1 cellular context compared by ENCODE assay signal in genomic region chr6:31837612-31838553, GRCh38.
TF ChIP-seq lines count a peak whose summit lies in the region.

No MANE protein-coding gene starts in this region.

TF ChIP-seq in K562, 482 proteins besides CTCF, POLR2A, EP300 and RAD21 (continues in another document):
- TF ChIP-seq ZBTB12 (CRISPR knock-in tag; IDR thresholded peaks at IDR 0.05) = no peak
- TF ChIP-seq ZNF655 (CRISPR knock-in tag; IDR thresholded peaks at IDR 0.05) = no peak
- TF ChIP-seq TGIF2 (CRISPR knock-in tag; IDR thresholded peaks at IDR 0.05) = peak; percentile 79; the same call in 1 of the 2 replicates
- TF ChIP-seq AFF4 (CRISPR knock-in tag; IDR thresholded peaks at IDR 0.05) = 0 out of 2 replicates have a peak, but pooled peaks have one; percentile 49
- TF ChIP-seq TFAP4 (CRISPR knock-in tag; IDR thresholded peaks at IDR 0.05; ENCODE audit: borderline replicate concordance) = peak; percentile 32; the same call in 1 of the 2 replicates
- no peak for TF ChIP-seq ZNF780A (CRISPR knock-in tag; IDR thresholded peaks at IDR 0.05)
- TF ChIP-seq RBM25 (IDR thresholded peaks at IDR 0.05; ENCODE audit: low read depth, low read length, severe bottlenecking) = no peak
- no peak for TF ChIP-seq KAT8 (IDR thresholded peaks at IDR 0.05; ENCODE audit: low read depth)
- peak; percentile 30; the same call in 1 of the 2 replicates for TF ChIP-seq TCF3 (CRISPR knock-in tag; IDR thresholded peaks at IDR 0.05)
- no peak for TF ChIP-seq SNAPC5 (CRISPR knock-in tag; IDR thresholded peaks at IDR 0.05)
- peak; percentile 19; the same call in 1 of the 2 replicates for TF ChIP-seq ZFX (CRISPR knock-in tag; IDR thresholded peaks at IDR 0.05)
- TF ChIP-seq NR2C2 (CRISPR knock-in tag; IDR thresholded peaks at IDR 0.05) = no peak
- no peak for TF ChIP-seq NR2C2 (tag; IDR thresholded peaks at IDR 0.05)
- 0 out of 2 replicates have a peak, but pooled peaks have one; percentile 35 for TF ChIP-seq FOXO4 (CRISPR knock-in tag; IDR thresholded peaks at IDR 0.05)
- TF ChIP-seq CHD1 (IDR thresholded peaks at IDR 0.05; ENCODE audit: low read length) = peak; percentile 67
- no peak for TF ChIP-seq TAL1 (IDR thresholded peaks at IDR 0.05)
- no peak for TF ChIP-seq FOXK2 (conservative IDR thresholded peaks at IDR 0.05 in 1 of 2, IDR thresholded peaks at IDR 0.05 in 1 of 2; ENCODE audit: low read depth in 2 of 2)
- TF ChIP-seq SMAD2 (IDR thresholded peaks at IDR 0.05; ENCODE audit: low read depth, low read length) = no peak
- peak; percentile 11; the same call in 1 of the 2 replicates for TF ChIP-seq ETV5 (CRISPR knock-in tag; IDR thresholded peaks at IDR 0.05; ENCODE audit: low read depth)
- TF ChIP-seq SMAD3 (CRISPR knock-in tag; conservative IDR thresholded peaks at IDR 0.05) = no peak
- 0 out of 2 replicates have a peak, but pooled peaks have one; percentile 17 for TF ChIP-seq HDGF (IDR thresholded peaks at IDR 0.05)
- no peak for TF ChIP-seq POLR3A (IDR thresholded peaks at IDR 0.05; ENCODE audit: borderline replicate concordance, extremely low read depth, insufficient read depth, insufficient read length)
- TF ChIP-seq ZNF239 (CRISPR knock-in tag; IDR thresholded peaks at IDR 0.05) = no peak
- TF ChIP-seq KDM1A (IDR thresholded peaks at IDR 0.05) = no peak
- peak; percentile 9; the same call in 1 of the 2 replicates for TF ChIP-seq ZNF511 (CRISPR knock-in tag; IDR thresholded peaks at IDR 0.05)
- TF ChIP-seq RBFOX2 (IDR thresholded peaks at IDR 0.05; ENCODE audit: low read depth, low read length) = peak; percentile 70
- TF ChIP-seq ZNF717 (CRISPR knock-in tag; IDR thresholded peaks at IDR 0.05) = 0 out of 2 replicates have a peak, but pooled peaks have one; percentile 24
- peak; percentile 78; the same call in 1 of the 2 replicates for TF ChIP-seq HMGXB4 (CRISPR knock-in tag; IDR thresholded peaks at IDR 0.05)
- peak; percentile 56; the same call in 1 of the 2 replicates for TF ChIP-seq ZBED1 (IDR thresholded peaks at IDR 0.05)
- TF ChIP-seq CXXC5 (CRISPR knock-in tag; IDR thresholded peaks at IDR 0.05) = no peak
- TF ChIP-seq SMAD1 (IDR thresholded peaks at IDR 0.05; ENCODE audit: low read depth, low read length, partially characterized antibody) = peak; percentile 49
- TF ChIP-seq LCOR (CRISPR knock-in tag; IDR thresholded peaks at IDR 0.05) = peak; percentile 63; the same call in 1 of the 2 replicates
- TF ChIP-seq MGA (IDR thresholded peaks at IDR 0.05) = no peak
